16 cellular contexts compared by ENCODE assay signal in the genomic region with DNA sequence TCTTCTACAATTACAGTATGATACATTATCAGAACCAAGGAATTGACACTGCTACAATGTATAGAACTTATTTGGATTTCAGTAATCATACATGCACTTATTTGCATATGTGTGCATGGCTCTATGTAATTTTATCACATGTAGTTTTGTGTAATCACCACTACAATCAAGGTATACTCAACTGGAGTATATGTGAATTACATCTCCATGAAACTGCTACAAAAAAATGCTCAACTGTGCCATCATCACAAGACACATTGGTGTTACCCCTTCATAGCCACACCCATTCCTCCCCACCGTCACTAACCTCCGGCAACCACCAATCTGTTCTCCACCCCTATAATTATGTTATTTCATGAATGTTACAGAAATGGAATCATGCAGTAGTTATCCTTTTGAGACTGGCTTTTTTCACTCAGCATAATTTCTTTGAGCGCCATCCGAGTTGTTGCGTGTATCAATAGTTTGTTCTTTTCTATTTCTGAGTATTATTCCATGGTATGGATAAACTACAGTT. TPM values are rescaled to one million over a fixed set of nuclear protein-coding genes. Genes with fewer than 3 reads are reported as not detected.
"Had no signal": no experiment of that assay in that cellular context is flagged by ENCODE, and none has a peak within 500 bp of the region (broad histone marks: within the 10 kb centered on the region; RNA-seq: fewer than 3 reads in every experiment).

No MANE protein-coding gene starts in this region.

- DNase-seq: activated CD4-positive, alpha-beta T cell treated with anti-CD3 and anti-CD28 coated beads, Interleukin-2, amount 10 ng/mL, durations not matched to agents 7 days and 5 days; activated CD8-positive, alpha-beta memory T cell treated with anti-CD3 and anti-CD28 coated beads, Interleukin-2, amount 50 U/mL, for 4 hours; activated effector memory CD4-positive, alpha-beta T cell treated with Interleukin-2 at 50 U/mL for 16 hours; activated naive CD4-positive, alpha-beta T cell treated with anti-CD3 and anti-CD28 coated beads, Interleukin-2, amount 50 U/mL, for 16 hours; activated T-cell treated with anti-CD3 and anti-CD28 coated beads, Interleukin-2, amount 50 U/mL, for 4 hours; aorta; brain microvascular endothelial cell; colonic mucosa; endodermal cell; foreskin fibroblast; sigmoid colon; stimulated activated CD4-positive, alpha-beta T cell treated with anti-CD3 and anti-CD28 coated beads, Interleukin-4, amount 100 ng/mL, for 4 hours; upper lobe of left lung had no signal

- H3K9me3 ChIP-seq: colonic mucosa, sigmoid colon, thoracic aorta, upper lobe of left lung had no signal

- H3K36me3 ChIP-seq: brain microvascular endothelial cell, colonic mucosa, sigmoid colon, thoracic aorta, upper lobe of left lung had no signal

- H3K27me3 ChIP-seq: brain microvascular endothelial cell, colonic mucosa, hepatocyte, sigmoid colon, upper lobe of left lung had no signal

- H3K4me3 ChIP-seq: colonic mucosa, hepatocyte, lung, sigmoid colon, thoracic aorta, upper lobe of left lung had no signal

RNA-seq across cellular contexts. Expression of gene SMO, which starts 11.5 kb away (rescaled TPM):
- total RNA-seq: activated CD4-positive, alpha-beta T cell treated with anti-CD3 and anti-CD28 coated beads, Interleukin-2, amount 10 ng/mL, durations not matched to agents 7 days and 5 days had no signal
